Comparison of ENCODE assay signal across 10 cellular contexts in the genomic region with DNA sequence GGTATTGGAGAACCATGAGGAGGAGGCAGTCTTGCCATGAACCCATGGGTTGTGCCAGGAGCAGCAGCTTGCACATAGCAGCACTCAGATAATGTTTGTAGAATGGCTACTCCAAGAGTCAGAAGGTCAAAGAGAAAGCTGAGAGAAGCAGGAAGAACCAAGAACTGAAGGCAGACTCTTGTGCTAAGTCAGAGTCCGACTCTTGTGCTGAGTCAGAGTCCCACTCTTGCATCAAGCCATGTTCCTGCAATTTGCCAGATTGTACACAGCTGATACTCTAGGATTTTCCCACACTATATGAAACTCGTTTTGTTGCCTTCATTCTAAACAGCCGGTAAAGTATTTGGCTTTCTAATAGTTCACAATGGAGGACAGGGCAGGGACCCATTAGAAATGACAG. TPM values are rescaled to one million over a fixed set of nuclear protein-coding genes. Genes with fewer than 3 reads are reported as not detected.
DNase-seq lines count a peak whose midpoint lies in the region; ATAC-seq and TF ChIP-seq lines count a peak whose summit lies in the region.
"Had no signal": no experiment of that assay in that cellular context is flagged by ENCODE, and none has a peak within 500 bp of the region (broad histone marks: within the 10 kb centered on the region; RNA-seq: fewer than 3 reads in every experiment).

No MANE protein-coding gene starts in this region.

- peaks cover 47 to 76% (median 71%) of the 10 kb centered on the region in 5 donors for H3K27me3 Mint-ChIP-seq in naive thymus-derived CD4-positive, alpha-beta T cell
- H3K27me3 Mint-ChIP-seq in T-helper 17 cell, result peaks cover 67% of the 10 kb centered on the region

- no peak for TF ChIP-seq CTCF in choroid plexus epithelial cell (conservative IDR thresholded peaks at IDR 0.05; ENCODE audit: low read depth, low read length)

- H3K36me3 Mint-ChIP-seq in naive thymus-derived CD4-positive, alpha-beta T cell, result no peaks in the 10 kb centered on the region
- no peaks in the 10 kb centered on the region for H3K36me3 Mint-ChIP-seq in T-helper 17 cell (ENCODE audit: low read depth)

- peaks cover 0 to 18% (median 5%) of the 10 kb centered on the region in 7 donors for H3K4me1 Mint-ChIP-seq in naive thymus-derived CD4-positive, alpha-beta T cell
- peaks cover 5% of the 10 kb centered on the region for H3K4me1 Mint-ChIP-seq in T-helper 17 cell

- H3K36me3 ChIP-seq in MG63, result no peaks in the 10 kb centered on the region
- H3K36me3 ChIP-seq in naive thymus-derived CD4-positive, alpha-beta T cell (ENCODE audit: control insufficient read depth in 2 of 3, insufficient read depth in 3 of 3, low read length in 3 of 3), result no peaks in the 10 kb centered on the region

- H3K27ac ChIP-seq in naive thymus-derived CD4-positive, alpha-beta T cell (ENCODE audit: low read depth, low read length), result no peak overlapping the region

- DNase-seq in CMK (ENCODE audit: low read depth) (peak; percentile 7), MG63 (peak; percentile 72), choroid plexus epithelial cell (ENCODE audit: low read depth) (peak; percentile 96), T-helper 17 cell (no peak), NCI-H524 (lab: John Stamatoyannopoulos, UW) (no peak), activated gamma-delta T cell (lab: John Stamatoyannopoulos, UW) (no peak)
- no peak for DNase-seq in naive thymus-derived CD4-positive, alpha-beta T cell
- DNase-seq in activated CD4-positive, alpha-beta T cell treated with anti-CD3 and anti-CD28 coated beads, Interleukin-2, amount 50 U/mL, for 48 hours, result no peak
- DNase-seq: activated CD4-positive, CD25-positive, alpha-beta regulatory T cell; activated naive CD8-positive, alpha-beta T cell treated with anti-CD3 and anti-CD28 coated beads, Interleukin-2, amount 50 U/mL, for 24 hours had no signal

- intact Hi-C loops in naive thymus-derived CD4-positive, alpha-beta T cell (cut with micrococcal nuclease), result no loop called here

- peak; percentile 38 for ATAC-seq in naive thymus-derived CD4-positive, alpha-beta T cell
- no peak for ATAC-seq in T-helper 17 cell
- ATAC-seq: activated naive CD8-positive, alpha-beta T cell treated with anti-CD3 and anti-CD28 coated beads, Interleukin-2, amount 50 U/mL, for 24 hours had no signal

- no peak overlapping the region for H3K4me3 ChIP-seq in MG63
- H3K4me3 ChIP-seq in choroid plexus epithelial cell (ENCODE audit: low read depth, low read length), result no peak overlapping the region
- H3K4me3 ChIP-seq in naive thymus-derived CD4-positive, alpha-beta T cell (ENCODE audit: low read length), result no peak overlapping the region

- no peak overlapping the region for H3K4me3 Mint-ChIP-seq in naive thymus-derived CD4-positive, alpha-beta T cell
- H3K4me3 Mint-ChIP-seq in T-helper 17 cell, result no peak overlapping the region
- H3K4me3 Mint-ChIP-seq: activated naive CD8-positive, alpha-beta T cell treated with anti-CD3 and anti-CD28 coated beads, Interleukin-2, amount 50 U/mL, for 24 hours had no signal

- H3K4me1 ChIP-seq in naive thymus-derived CD4-positive, alpha-beta T cell (ENCODE audit: control insufficient read depth in 2 of 2, insufficient read depth in 2 of 2, low read length in 2 of 2), result no peaks in the 10 kb centered on the region

- POLR2A ChIA-PET in naive thymus-derived CD4-positive, alpha-beta T cell (lab: Charles Lee), result interaction anchor here (0.6 to 1.3 kb wide), 2 partner anchors 9 to 1242 kb away, joined by 4 to 6 read pairs; no protein-coding TSS in a partner anchor

- H3K27me3 ChIP-seq in MG63, result no peaks in the 10 kb centered on the region
- H3K27me3 ChIP-seq in naive thymus-derived CD4-positive, alpha-beta T cell (ENCODE audit: control insufficient read depth in 2 of 2, insufficient read depth in 2 of 2, low read length in 2 of 2), result no peaks in the 10 kb centered on the region

- no peaks in the 10 kb centered on the region for H3K9me3 ChIP-seq in MG63
- no peaks in the 10 kb centered on the region for H3K9me3 ChIP-seq in naive thymus-derived CD4-positive, alpha-beta T cell (ENCODE audit: control insufficient read depth in 2 of 3, low read length in 3 of 3)
- no peaks in the 10 kb centered on the region for H3K9me3 ChIP-seq in T-helper 17 cell (ENCODE audit: control insufficient read depth, low read length, poor library complexity, severe bottlenecking)

- CTCF ChIA-PET in naive thymus-derived CD4-positive, alpha-beta T cell (lab: Charles Lee), result no interaction called here

- no peak overlapping the region for H3K27ac Mint-ChIP-seq in naive thymus-derived CD4-positive, alpha-beta T cell
- H3K27ac Mint-ChIP-seq in T-helper 17 cell, result no peak overlapping the region
- H3K27ac Mint-ChIP-seq: activated naive CD8-positive, alpha-beta T cell treated with anti-CD3 and anti-CD28 coated beads, Interleukin-2, amount 50 U/mL, for 24 hours had no signal

- H3K9me3 Mint-ChIP-seq in naive thymus-derived CD4-positive, alpha-beta T cell, result peaks cover 0 to 1% (median 0%) of the 10 kb centered on the region in 11 donors
- H3K9me3 Mint-ChIP-seq: activated naive CD8-positive, alpha-beta T cell treated with anti-CD3 and anti-CD28 coated beads, Interleukin-2, amount 50 U/mL, for 24 hours had no signal

RNA-seq across cellular contexts. Expression of a gene that starts 26.2 kb away (rescaled TPM):
- 610 and 1,111 TPM in 2 replicates for total RNA-seq in MG63 (2014; rRNA removed; shearing (Covaris generic); ENCODE audit: low replicate concordance)
- 100 to 1,000 TPM; 152 to 274 (median 185) TPM for total RNA-seq in naive thymus-derived CD4-positive, alpha-beta T cell
- 100 to 1,000 TPM; 143 to 171 TPM for polyA plus RNA-seq in naive thymus-derived CD4-positive, alpha-beta T cell
- total RNA-seq in T-helper 17 cell, result 100 to 1,000 TPM; 291 to 305 TPM

RNA-seq across cellular contexts. Expression of a gene that starts 58.4 kb away (rescaled TPM):
- 222 and 276 TPM in 2 replicates for total RNA-seq in MG63 (2014; rRNA removed; shearing (Covaris generic); ENCODE audit: low replicate concordance)
- 100 to 1,000 TPM in 2 of 5 experiments, 10 to 100 TPM in 3; 40.6 to 137 (median 84.1) TPM for total RNA-seq in naive thymus-derived CD4-positive, alpha-beta T cell
- 10 to 100 TPM; 19.0 to 21.8 TPM for polyA plus RNA-seq in naive thymus-derived CD4-positive, alpha-beta T cell
- total RNA-seq in T-helper 17 cell, result 100 to 1,000 TPM; 150 to 165 TPM

Comparison
In these comparisons a context has a peak if more than half of its experiments do, and no peak if none do; other contexts are left out.
1. DNase-seq: peak in CMK (single experiment), MG63 (single experiment) and choroid plexus epithelial cell (single experiment); none in naive thymus-derived CD4-positive, alpha-beta T cell (0 of 9), T-helper 17 cell (0 of 3), NCI-H524 (0 of 2), activated gamma-delta T cell (single experiment) and activated CD4-positive, alpha-beta T cell treated with anti-CD3 and anti-CD28 coated beads, Interleukin-2, amount 50 U/mL, for 48 hours (0 of 2).